In the genomic region with DNA sequence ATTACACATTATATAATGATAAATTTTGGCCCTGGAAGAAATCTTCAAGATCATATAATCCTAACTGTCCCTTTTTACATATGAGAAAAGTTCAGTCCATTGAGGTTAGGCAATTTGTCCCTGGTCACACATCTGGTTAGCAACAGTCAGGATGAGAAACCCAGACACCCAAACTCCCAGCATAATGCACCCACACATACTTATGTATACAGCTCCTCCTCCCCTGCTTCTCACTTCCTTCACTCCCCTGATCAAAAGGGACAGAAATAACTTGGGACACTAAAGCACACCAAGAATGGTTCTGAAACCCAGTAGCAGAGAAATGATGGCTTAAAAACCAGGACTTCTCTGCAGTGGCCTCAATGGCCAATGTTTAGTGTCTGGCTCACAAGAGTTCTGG, we compare ENCODE assay signal across 8 cellular contexts. TPM values are rescaled to one million over a fixed set of nuclear protein-coding genes. Genes with fewer than 3 reads are reported as not detected.
DNase-seq lines count a peak whose midpoint lies in the region; ATAC-seq and TF ChIP-seq lines count a peak whose summit lies in the region.

No MANE protein-coding gene starts in this region.

- H3K4me3 ChIP-seq in GM08714 (ENCODE audit: low read length) (peak overlapping the region; percentile 44; the same call in 1 of the 2 replicates), RWPE2 (ENCODE audit: severe bottlenecking) (no peak overlapping the region), fibroblast of villous mesenchyme (ENCODE audit: low read depth, low read length) (peak overlapping the region; percentile 37), psoas muscle (peak overlapping the region; percentile 44)

- peak overlapping the region; percentile 89 for H3K27ac ChIP-seq in RWPE2 (ENCODE audit: poor library complexity, severe bottlenecking)
- peak overlapping the region; percentile 75 for H3K27ac ChIP-seq in psoas muscle

- intact Hi-C loops in psoas muscle (cut with DNase I): no loop called here

- H3K4me1 ChIP-seq in RWPE2 (ENCODE audit: insufficient read depth, poor library complexity, severe bottlenecking): peaks cover 40% of the 10 kb centered on the region
- peaks cover 50% of the 10 kb centered on the region for H3K4me1 ChIP-seq in psoas muscle

- H3K36me3 ChIP-seq in RWPE2 (ENCODE audit: low read depth) (peaks cover 51% of the 10 kb centered on the region), psoas muscle (ENCODE audit: insufficient read depth in 1 of 2, low read depth in 1 of 2) (peaks cover 5% of the 10 kb centered on the region in 2 donors)

- no peaks in the 10 kb centered on the region for H3K27me3 ChIP-seq in RWPE2 (ENCODE audit: insufficient read depth, poor library complexity, severe bottlenecking)
- H3K27me3 ChIP-seq in psoas muscle (ENCODE audit: insufficient read depth in 3 of 3, low read length in 2 of 3): no peaks in the 10 kb centered on the region

- ATAC-seq in RWPE2 (ENCODE audit: low read depth) (no peak), psoas muscle (peak; percentile 31 to 53 (median 40))

- CTCF ChIA-PET in HEK293T (lab: Yijun Ruan, JAX): no interaction called here

- POLR2A ChIA-PET in HEK293T (lab: Yijun Ruan, JAX): interaction anchor here (0.8 to 1.3 kb wide), 2 partner anchors 9 to 10 kb away, joined by 3 read pairs; no protein-coding TSS in a partner anchor

- no peak for DNase-seq in RWPE2 (ENCODE audit: low spot score)
- peak; percentile 76 for DNase-seq in fibroblast of villous mesenchyme (ENCODE audit: low read depth)
- DNase-seq in psoas muscle: no peak
- no peak for DNase-seq in amygdala (lab: John Stamatoyannopoulos, UW)
- DNase-seq in GM19240 (ENCODE audit: insufficient read length, low spot score): no peak
- DNase-seq in HEK293T (ENCODE audit: extremely low spot score): no peak
- DNase-seq in AG20443 (ENCODE audit: low spot score): no peak

- H3K9me3 ChIP-seq in RWPE2 (ENCODE audit: severe bottlenecking): no peaks in the 10 kb centered on the region
- no peaks in the 10 kb centered on the region for H3K9me3 ChIP-seq in psoas muscle

- TF ChIP-seq CTCF in RWPE2 (IDR thresholded peaks at IDR 0.05; ENCODE audit: poor library complexity, severe bottlenecking) (no peak), fibroblast of villous mesenchyme (IDR thresholded peaks at IDR 0.05; ENCODE audit: insufficient read depth, low read depth, low read length) (no peak), psoas muscle (IDR thresholded peaks at IDR 0.05) (no peak)

TF ChIP-seq in HEK293T, 16 proteins besides CTCF, POLR2A, EP300 and RAD21:
- no peak for TF ChIP-seq TARDBP (IDR thresholded peaks at IDR 0.05)
- TF ChIP-seq FOXA1 (IDR thresholded peaks at IDR 0.05): no peak
- no peak for TF ChIP-seq LEF1 (IDR thresholded peaks at IDR 0.05; ENCODE audit: borderline replicate concordance)
- TF ChIP-seq SP1 (IDR thresholded peaks at IDR 0.05): no peak
- TF ChIP-seq, protein P1, sequence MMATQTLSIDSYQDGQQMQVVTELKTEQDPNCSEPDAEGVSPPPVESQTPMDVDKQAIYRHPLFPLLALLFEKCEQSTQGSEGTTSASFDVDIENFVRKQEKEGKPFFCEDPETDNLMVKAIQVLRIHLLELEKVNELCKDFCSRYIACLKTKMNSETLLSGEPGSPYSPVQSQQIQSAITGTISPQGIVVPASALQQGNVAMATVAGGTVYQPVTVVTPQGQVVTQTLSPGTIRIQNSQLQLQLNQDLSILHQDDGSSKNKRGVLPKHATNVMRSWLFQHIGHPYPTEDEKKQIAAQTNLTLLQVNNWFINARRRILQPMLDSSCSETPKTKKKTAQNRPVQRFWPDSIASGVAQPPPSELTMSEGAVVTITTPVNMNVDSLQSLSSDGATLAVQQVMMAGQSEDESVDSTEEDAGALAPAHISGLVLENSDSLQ (IDR thresholded peaks at IDR 0.05): no peak
- TF ChIP-seq SUZ12 (IDR thresholded peaks at IDR 0.05): no peak
- TF ChIP-seq FOXK2 (IDR thresholded peaks at IDR 0.05): no peak

RNA-seq across cellular contexts. Expression of a gene that starts 11.1 kb away (rescaled TPM):
- total RNA-seq in fibroblast of villous mesenchyme: 158 and 169 TPM in 2 replicates
- 100 to 1,000 TPM in 3 of 4 donors, 10 to 100 TPM in 1; 100.0 to 130 (median 111) TPM for total RNA-seq in psoas muscle
- polyA plus RNA-seq in psoas muscle: 100 to 1,000 TPM in 1 of 3 donors, 10 to 100 TPM in 2; 68.9 to 102 (median 92.8) TPM

RNA-seq across cellular contexts. Expression of a gene that starts 11.4 kb away (rescaled TPM):
- total RNA-seq in fibroblast of villous mesenchyme: 4.3 and 5.5 TPM in 2 replicates
- total RNA-seq in psoas muscle: 1 to 10 TPM; 4.9 to 5.9 (median 5.4) TPM
- polyA plus RNA-seq in psoas muscle: 10 to 100 TPM in 1 of 3 donors, 1 to 10 TPM in 2; 4.0 to 10.4 (median 7.0) TPM

RNA-seq across cellular contexts. Expression of a gene that starts 33.9 kb away (rescaled TPM):
- 155 and 174 TPM in 2 replicates for total RNA-seq in fibroblast of villous mesenchyme
- 10 to 100 TPM; 74.9 to 91.2 (median 80.4) TPM for total RNA-seq in psoas muscle
- polyA plus RNA-seq in psoas muscle: 100 to 1,000 TPM; 101 to 223 (median 141) TPM

RNA-seq across cellular contexts. Expression of a gene that starts 36.5 kb away (rescaled TPM):
- not detected in 2 replicates for total RNA-seq in fibroblast of villous mesenchyme
- total RNA-seq in psoas muscle: not detected
- polyA plus RNA-seq in psoas muscle: not detected

RNA-seq across cellular contexts. Expression of a gene that starts 43.3 kb away (rescaled TPM):
- 32.8 and 48.3 TPM in 2 replicates for total RNA-seq in fibroblast of villous mesenchyme
- 10 to 100 TPM; 32.7 to 45.7 (median 37.1) TPM for total RNA-seq in psoas muscle
- polyA plus RNA-seq in psoas muscle: 10 to 100 TPM; 33.0 to 49.2 (median 43.0) TPM
